In genomic region chr6:26624557-26624956, GRCh38 we compare ENCODE assay signal across 27 cellular contexts. TPM values are rescaled to one million over a fixed set of nuclear protein-coding genes. Genes with fewer than 3 reads are reported as not detected.
DNase-seq lines count a peak whose midpoint lies in the region; ATAC-seq, FAIRE-seq and TF ChIP-seq lines count a peak whose summit lies in the region.
"Had no signal": no experiment of that assay in that cellular context is flagged by ENCODE, and none has a peak within 500 bp of the region (broad histone marks: within the 10 kb centered on the region; RNA-seq: fewer than 3 reads in every experiment).

No MANE protein-coding gene starts in this region.

- no peak overlapping the region for H3K4ac ChIP-seq in H1 (replicated peaks; ENCODE audit: insufficient read length, low read depth, low read length)

- H3K79me2 ChIP-seq in H1 (ENCODE audit: control insufficient read depth in 1 of 2, insufficient read depth in 2 of 2, low read length in 2 of 2) = no peaks in the 10 kb centered on the region

- H2BK120ac ChIP-seq in H1 (replicated peaks; ENCODE audit: low read depth, low read length) = no peak overlapping the region

- no peak overlapping the region for H2AFZ ChIP-seq in H1 (ENCODE audit: low read length)

- no peak for FAIRE-seq in H1 (lab: Jason Lieb, UNC)
- FAIRE-seq: A204.1, GM12878, GM12892, GM18507 had no signal

- peaks cover 5% of the 10 kb centered on the region; the same call in 1 of the 2 replicates for H3K36me3 Mint-ChIP-seq in WTC11
- H3K36me3 Mint-ChIP-seq: CD14-positive monocyte; CD4-positive, alpha-beta memory T cell; CD4-positive, CD25-positive, alpha-beta regulatory T cell had no signal

- H4K91ac ChIP-seq in H1 (replicated peaks; ENCODE audit: insufficient read length, low read length) = no peak overlapping the region

- H3K4me1 Mint-ChIP-seq in WTC11 = no peaks in the 10 kb centered on the region
- H3K4me1 Mint-ChIP-seq: CD14-positive monocyte; CD4-positive, alpha-beta memory T cell; CD4-positive, CD25-positive, alpha-beta regulatory T cell; CD8-positive, alpha-beta memory T cell had no signal

- no peak overlapping the region for H3K18ac ChIP-seq in H1 (ENCODE audit: extremely low read depth, low read length)

- H3K56ac ChIP-seq in H1 (replicated peaks; ENCODE audit: insufficient read length, low read depth, low read length) = no peak overlapping the region

- H3K9ac ChIP-seq in H1 (replicated peaks in 1 of 4; ENCODE audit: extremely low read depth in 1 of 4, low read depth in 3 of 4, low read length in 3 of 4) = no peak overlapping the region
- H3K9ac ChIP-seq: BLaER1 had no signal

- H3K79me1 ChIP-seq in H1 (ENCODE audit: low read depth, low read length) = no peaks in the 10 kb centered on the region

- no peak overlapping the region for H2BK12ac ChIP-seq in H1 (ENCODE audit: low read depth, low read length)

- no peak overlapping the region for H4K8ac ChIP-seq in H1 (ENCODE audit: extremely low read depth, insufficient read depth, low read length)

- no peak overlapping the region for H3K4me2 ChIP-seq in H1 (ENCODE audit: insufficient read depth in 1 of 2, low read depth in 2 of 2, low read length in 2 of 2)
- H3K4me2 ChIP-seq: BLaER1 had no signal

- H2AK5ac ChIP-seq in H1 (ENCODE audit: low read depth, low read length) = no peak overlapping the region

- peaks cover 6% of the 10 kb centered on the region; the same call in 1 of the 2 replicates for H3K27me3 Mint-ChIP-seq in WTC11 (ENCODE audit: low read depth)

- TF ChIP-seq POLR2A in H1 (IDR thresholded peaks at IDR 0.05; ENCODE audit: control extremely low read depth in 1 of 2, low read depth in 2 of 2, low read length in 2 of 2) = no peak

- H3K4me1 ChIP-seq in HEK293 (ENCODE audit: control insufficient read depth, insufficient read depth, low read length) = no peaks in the 10 kb centered on the region
- H3K4me1 ChIP-seq in H1 (replicated peaks in 1 of 4; ENCODE audit: control insufficient read depth in 3 of 4, insufficient read depth in 4 of 4, low read length in 3 of 4) = no peaks in the 10 kb centered on the region
- H3K4me1 ChIP-seq: BE2C had no signal

- CTCF ChIA-PET in HEK293 (lab: Yijun Ruan, JAX) = interaction anchor here (0.6 kb wide), 1 partner anchor 455 kb away, joined by 3 read pairs; no protein-coding TSS in a partner anchor
- CTCF ChIA-PET in WTC11 (lab: Charles Lee) = no interaction called here
- CTCF ChIA-PET in H1 (lab: Charles Lee; ENCODE audit: partially characterized antibody) = no interaction called here

- no peak overlapping the region for H4K5ac ChIP-seq in H1 (ENCODE audit: insufficient read length, low read depth, low read length)

- TF ChIP-seq EP300 in H1 (IDR thresholded peaks at IDR 0.05; ENCODE audit: borderline replicate concordance in 1 of 2, low read depth in 2 of 2, low read length in 2 of 2) = no peak

- POLR2A ChIA-PET in HEK293 (lab: Yijun Ruan, JAX) = no interaction called here
- POLR2A ChIA-PET in WTC11 (lab: Charles Lee) = no interaction called here
- POLR2A ChIA-PET in H1 (lab: Charles Lee; ENCODE audit: partially characterized antibody) = no interaction called here

- DNase-seq in WTC11 (ENCODE audit: low spot score) = no peak
- no peak for DNase-seq in H1 (ENCODE audit: low read depth in 1 of 2, low spot score in 2 of 2)
- DNase-seq in SKM-1 treated with dmso at 0.1 percent for 144 hours (lab: John Stamatoyannopoulos, UW; ENCODE audit: unreplicated experiment) = no peak
- DNase-seq in pons (ENCODE audit: low spot score) = no peak
- DNase-seq: 8988T; ACHN; BE2C; C1 segment of cervical spinal cord; CD4-positive, alpha-beta memory T cell; CD4-positive, CD25-positive, alpha-beta regulatory T cell; CD8-positive, alpha-beta memory T cell; COR-L47; DMS 273 treated with DMSO at 0.1 percent for 48 hours; DMS153; DMS53; DMS79; DND-41; EL; GDM1 had no signal

- H2BK15ac ChIP-seq in H1 (ENCODE audit: low read length) = no peak overlapping the region

- H3K9me3 ChIP-seq in HEK293 (ENCODE audit: control insufficient read depth, insufficient read depth, low read depth, low read length) = no peaks in the 10 kb centered on the region
- peaks cover 2 to 6% of the 10 kb centered on the region in 2 experiments; a peak in 2 of 4 replicates for H3K9me3 ChIP-seq in H1 (ENCODE audit: insufficient read depth in 2 of 2, low read depth in 1 of 2, low read length in 1 of 2)
- H3K9me3 ChIP-seq: BE2C had no signal

- 92% methylated on average over 1 of the region's 1 CpG; no CpG with 5 or more reads in 1 of the 2 experiments for WGBS in H1 (ENCODE audit: extremely low coverage in 1 of 2, insufficient coverage in 1 of 2, insufficient read length in 1 of 2, insufficient replicate concordance in 2 of 2, low coverage in 1 of 2, low lambda C conversion rate in 2 of 2, missing lambda C conversion rate in 1 of 2), 2 experiments

- H2BK5ac ChIP-seq in H1 (ENCODE audit: low read depth, low read length) = no peak overlapping the region

- H3K36me3 ChIP-seq in HEK293 (ENCODE audit: control insufficient read depth in 2 of 2, insufficient read depth in 1 of 2, low read length in 2 of 2) (no peaks in the 10 kb centered on the region), H1 (ENCODE audit: control insufficient read depth in 2 of 4, insufficient read depth in 4 of 4, low read length in 3 of 4) (no peaks in the 10 kb centered on the region)
- H3K36me3 ChIP-seq: BE2C, BLaER1 had no signal

- no peak overlapping the region for H3K4me3 Mint-ChIP-seq in WTC11
- H3K4me3 Mint-ChIP-seq: CD14-positive monocyte; CD4-positive, alpha-beta memory T cell; CD4-positive, CD25-positive, alpha-beta regulatory T cell; CD8-positive, alpha-beta memory T cell had no signal

- no peaks in the 10 kb centered on the region for H4K20me1 ChIP-seq in H1 (replicated peaks in 1 of 2; ENCODE audit: control insufficient read depth in 1 of 2, insufficient read depth in 2 of 2, low read length in 2 of 2)
- H4K20me1 ChIP-seq: BLaER1 had no signal

- H3K27ac ChIP-seq in HEK293 (ENCODE audit: extremely low read depth, low read depth, low read length) (no peak overlapping the region), H1 (ENCODE audit: low read depth, low read length) (no peak overlapping the region)
- H3K27ac ChIP-seq: BLaER1 had no signal

- H3K27me3 ChIP-seq in H1 (replicated peaks in 1 of 4; ENCODE audit: control insufficient read depth in 3 of 4, extremely low read depth in 1 of 4, insufficient read depth in 3 of 4, low read length in 3 of 4) = no peaks in the 10 kb centered on the region
- H3K27me3 ChIP-seq: BE2C, BLaER1 had no signal

- no peak overlapping the region for H3K14ac ChIP-seq in H1 (ENCODE audit: insufficient read length)

- ATAC-seq in WTC11 (no peak), HG02642 (IDR thresholded peaks at IDR 0.05; ENCODE audit: poor library complexity, unreplicated experiment) (no peak)
- ATAC-seq: GM12878 had no signal

- H3K27ac Mint-ChIP-seq in WTC11 = no peak overlapping the region
- H3K27ac Mint-ChIP-seq: CD14-positive monocyte; CD4-positive, alpha-beta memory T cell; CD4-positive, CD25-positive, alpha-beta regulatory T cell; CD8-positive, alpha-beta memory T cell had no signal

- no peaks in the 10 kb centered on the region for H3K23me2 ChIP-seq in H1 (ENCODE audit: low read depth, low read length)

- H2BK20ac ChIP-seq in H1 (ENCODE audit: low read length) = no peak overlapping the region

- TF ChIP-seq CTCF in HEK293 (tag by site-specific recombination; IDR thresholded peaks at IDR 0.05) (no peak), WTC11 (IDR thresholded peaks at IDR 0.05) (no peak), H1 (IDR thresholded peaks at IDR 0.05; ENCODE audit: control extremely low read depth in 1 of 3, insufficient read depth in 1 of 3, low read depth in 1 of 3, low read length in 3 of 3) (no peak)

- H3K9me3 Mint-ChIP-seq in WTC11 = peaks cover 19% of the 10 kb centered on the region

- TF ChIP-seq RAD21 in H1 (IDR thresholded peaks at IDR 0.05 in 1 of 2, conservative IDR thresholded peaks at IDR 0.05 in 1 of 2; ENCODE audit: low read depth in 2 of 2, low read length in 2 of 2) = no peak

- H3K4me3 ChIP-seq in HEK293 (ENCODE audit: low read depth, low read length) = no peak overlapping the region
- no peak overlapping the region for H3K4me3 ChIP-seq in H1 (ENCODE audit: extremely low read depth in 1 of 4, insufficient read depth in 2 of 4, low read depth in 3 of 4, low read length in 4 of 4)
- H3K4me3 ChIP-seq: BLaER1, GM12878 had no signal

- no peak overlapping the region for H3K23ac ChIP-seq in H1 (ENCODE audit: insufficient read length)

TF ChIP-seq in HEK293, 187 proteins besides CTCF, POLR2A, EP300 and RAD21:
- TF ChIP-seq ZSCAN16 (tag by site-specific recombination; IDR thresholded peaks at IDR 0.05) (no peak), IKZF3 (tag by site-specific recombination; IDR thresholded peaks at IDR 0.05) (no peak), ZNF146 (tag by site-specific recombination; IDR thresholded peaks at IDR 0.05) (peak; percentile 74)

TF ChIP-seq in H1, 55 proteins besides CTCF, POLR2A, EP300 and RAD21:
- TF ChIP-seq ASH2L (IDR thresholded peaks at IDR 0.05; ENCODE audit: low read length) (no peak), KDM1A (IDR thresholded peaks at IDR 0.05; ENCODE audit: borderline replicate concordance, low read length) (peak; percentile 71; the same call in 1 of the 2 replicates)

RNA-seq across cellular contexts. Expression of gene ABT1, which starts 27.8 kb away (rescaled TPM):
- total RNA-seq in WTC11 (2021) = 21.0 to 22.1 TPM (median 21.6 TPM) in 3 replicates
- 20.5 and 20.6 TPM in 2 replicates for total RNA-seq in H1 (2021; fragmentation: NEBNext Ultra II Directional; extraction: Animal tissue kit (Norgen Biotek cat#: 25700))
- 28.4 and 30.7 TPM in 2 replicates for polyA plus RNA-seq in H1 (2011; rRNA removed)
- polyA plus RNA-seq in H1 (2011; cell fraction: cytosol; rRNA removed) = 26.5 TPM
- polyA plus RNA-seq in H1 (2011; cell fraction: nucleus; rRNA removed) = 17.6 TPM
- 15.1 to 19.6 TPM (median 18.5 TPM) in 4 replicates for polyA plus RNA-seq in H1 (2012, experiment 1 of 2)
- polyA plus RNA-seq in H1 (2012, experiment 2 of 2) = 19.3 TPM
- polyA plus RNA-seq in H1 (2013, experiment 1 of 2) = 16.1 TPM
- polyA plus RNA-seq in H1 (2013, experiment 2 of 2) = 16.3 TPM
- polyA minus RNA-seq in H1 (2011; rRNA and poly(A)+ RNA removed) = 10.8 and 10.9 TPM in 2 replicates
- polyA minus RNA-seq in H1 (2011; cell fraction: cytosol; rRNA and poly(A)+ RNA removed) = 10.6 TPM
- 12.5 TPM for polyA minus RNA-seq in H1 (2011; cell fraction: nucleus; rRNA and poly(A)+ RNA removed)

RNA-seq across cellular contexts. Expression of gene ZNF322, which starts 35.0 kb away (rescaled TPM):
- 42.9 to 50.8 TPM (median 47.3 TPM) in 3 replicates for total RNA-seq in WTC11 (2021)
- 29.7 and 35.0 TPM in 2 replicates for total RNA-seq in H1 (2021; fragmentation: NEBNext Ultra II Directional; extraction: Animal tissue kit (Norgen Biotek cat#: 25700))
- 3.5 and 5.3 TPM in 2 replicates for polyA plus RNA-seq in H1 (2011; rRNA removed)
- polyA plus RNA-seq in H1 (2011; cell fraction: cytosol; rRNA removed) = 7.8 TPM
- polyA plus RNA-seq in H1 (2011; cell fraction: nucleus; rRNA removed) = 15.4 TPM
- 8.2 to 16.9 TPM (median 10.0 TPM) in 4 replicates for polyA plus RNA-seq in H1 (2012, experiment 1 of 2)
- 0.92 TPM for polyA plus RNA-seq in H1 (2012, experiment 2 of 2)
- polyA plus RNA-seq in H1 (2013, experiment 1 of 2) = 11.2 TPM
- polyA plus RNA-seq in H1 (2013, experiment 2 of 2) = 11.5 TPM
- 26.9 and 33.6 TPM in 2 replicates for polyA minus RNA-seq in H1 (2011; rRNA and poly(A)+ RNA removed)
- polyA minus RNA-seq in H1 (2011; cell fraction: cytosol; rRNA and poly(A)+ RNA removed) = 17.0 TPM
- 112 TPM for polyA minus RNA-seq in H1 (2011; cell fraction: nucleus; rRNA and poly(A)+ RNA removed)
